In genomic region chr20:31566658-31567379, GRCh38 we compare ENCODE assay signal across 8 cellular contexts. TPM values are rescaled to one million over a fixed set of nuclear protein-coding genes. Genes with fewer than 3 reads are reported as not detected.
DNase-seq lines count a peak whose midpoint lies in the region; ATAC-seq and TF ChIP-seq lines count a peak whose summit lies in the region.

No MANE protein-coding gene starts in this region.

- intact Hi-C loops in esophagus squamous epithelium (cut with DNase I) = loop anchor here (10.0 kb wide), 1 partner anchor 158 kb away; the partner anchor contains the start of gene BCL2L1

- H3K27me3 ChIP-seq in Peyer's patch (no peaks in the 10 kb centered on the region), esophagus squamous epithelium (no peaks in the 10 kb centered on the region)

- H3K27me3 Mint-ChIP-seq in HFFc6 (ENCODE audit: insufficient read depth) = peaks cover 14% of the 10 kb centered on the region

- H3K36me3 ChIP-seq in Peyer's patch (peaks cover 0 to 29% (median 0%) of the 10 kb centered on the region in 3 donors), esophagus squamous epithelium (peaks cover 3 to 87% (median 11%) of the 10 kb centered on the region in 3 donors)

- WGBS in esophagus squamous epithelium, 2 donors = 43 to 44% methylated on average over 4 to 6 of the region's 14 CpGs

- H3K27ac Mint-ChIP-seq in HFFc6 = peak overlapping the region; percentile 94

- no peaks in the 10 kb centered on the region for H3K9me3 Mint-ChIP-seq in HFFc6

- DNase-seq in A172 (ENCODE audit: low spot score) = peak; percentile 59
- DNase-seq in HFFc6 = no peak
- DNase-seq in Peyer's patch = peak in 2 of 3 donors; percentile 71 to 74
- no peak for DNase-seq in esophagus squamous epithelium (lab: John Stamatoyannopoulos, UW)
- no peak for DNase-seq in GM10248 (ENCODE audit: extremely low spot score)
- no peak for DNase-seq in T-helper 9 cell

- CTCF ChIA-PET in GM10248 (lab: Yijun Ruan, JAX) = interaction anchor here (1.0 to 14.3 kb wide), 8 partner anchors 9 to 156 kb away, joined by 3 to 371 read pairs (median 14); partner anchors contain the start of genes BCL2L1 and ID1

- TF ChIP-seq CTCF in HFFc6 (IDR thresholded peaks at IDR 0.05) (no peak), Peyer's patch (IDR thresholded peaks at IDR 0.05) (peak in 1 of 6 experiments; percentile 5), esophagus squamous epithelium (IDR thresholded peaks at IDR 0.05) (no peak), GM10248 (IDR thresholded peaks at IDR 0.05; ENCODE audit: control extremely low read depth, extremely low read depth, low read depth, missing control alignments) (no peak)

- TF ChIP-seq POLR2A in Peyer's patch (IDR thresholded peaks at IDR 0.05) (peak in 1 of 2 donors; percentile 11), esophagus squamous epithelium (IDR thresholded peaks at IDR 0.05) (no peak), GM18505 (IDR thresholded peaks at IDR 0.05; ENCODE audit: borderline replicate concordance, extremely low read depth, insufficient read depth, insufficient read length) (no peak)

- no peaks in the 10 kb centered on the region for H3K9me3 ChIP-seq in Peyer's patch
- H3K9me3 ChIP-seq in esophagus squamous epithelium = no peaks in the 10 kb centered on the region

- H3K4me1 ChIP-seq in Peyer's patch = peaks cover 0 to 36% (median under 1%) of the 10 kb centered on the region in 4 donors
- peaks cover 31 to 99% (median 55%) of the 10 kb centered on the region in 3 donors for H3K4me1 ChIP-seq in esophagus squamous epithelium

- peak overlapping the region in 1 of 4 donors; percentile 20 for H3K4me3 ChIP-seq in Peyer's patch
- H3K4me3 ChIP-seq in esophagus squamous epithelium = peak overlapping the region in 3 of 4 donors; percentile 2 to 33 (median 21)

- peaks cover 17% of the 10 kb centered on the region for H3K36me3 Mint-ChIP-seq in HFFc6 (ENCODE audit: low read depth)

- no peak overlapping the region for H3K4me3 Mint-ChIP-seq in HFFc6

- POLR2A ChIA-PET in GM10248 (lab: Yijun Ruan, JAX) = interaction anchor here (1.3 kb wide), 1 partner anchor 11 kb away, joined by 4 read pairs; no protein-coding TSS in a partner anchor

- ATAC-seq in HG02852 (IDR thresholded peaks at IDR 0.05; ENCODE audit: unreplicated experiment) = no peak
- no peak for ATAC-seq in GM18505 (IDR thresholded peaks at IDR 0.05; ENCODE audit: unreplicated experiment)

- peaks cover 56% of the 10 kb centered on the region for H3K4me1 Mint-ChIP-seq in HFFc6 (ENCODE audit: low read depth)

- H3K27ac ChIP-seq in Peyer's patch (peak overlapping the region in 3 of 4 donors; percentile 55 to 83 (median 75)), esophagus squamous epithelium (peak overlapping the region; percentile 86 to 94 (median 90))

RNA-seq across cellular contexts. Expression of gene ID1, which starts 38.3 kb away (rescaled TPM):
- 395 and 602 TPM in 2 replicates for total RNA-seq in A172 (2014; rRNA removed; shearing (Covaris generic))
- total RNA-seq in HFFc6 (2021; fragmentation: NEBNext Ultra II Directional; extraction: Animal tissue kit (Norgen Biotek cat#: 25700)) = 100 to 1,000 TPM; 397 to 487 (median 452) TPM
- total RNA-seq in Peyer's patch (100 to 1,000 TPM; 408 to 760 (median 570) TPM), esophagus squamous epithelium (100 to 1,000 TPM; 422 to 839 (median 555) TPM)

RNA-seq across cellular contexts. Expression of gene HM13, which starts 52.6 kb away (rescaled TPM):
- 58.2 and 67.9 TPM in 2 replicates for total RNA-seq in A172 (2014; rRNA removed; shearing (Covaris generic))
- total RNA-seq in HFFc6 (2021; fragmentation: NEBNext Ultra II Directional; extraction: Animal tissue kit (Norgen Biotek cat#: 25700)) = 100 to 1,000 TPM; 265 to 332 (median 284) TPM
- 10 to 100 TPM; 38.9 to 97.4 (median 56.3) TPM for total RNA-seq in Peyer's patch
- 100 to 1,000 TPM in 2 of 4 donors, 10 to 100 TPM in 2; 76.3 to 162 (median 108) TPM for total RNA-seq in esophagus squamous epithelium

Comparison
In these comparisons a context has a peak if more than half of its experiments do, and no peak if none do; other contexts are left out.
1. DNase-seq: peak in A172 (single experiment) and Peyer's patch (2 of 3); none in HFFc6 (single experiment), esophagus squamous epithelium (single experiment), GM10248 (single experiment) and T-helper 9 cell (single experiment).